Comparison of ENCODE assay signal across 1 cellular context in the genomic region with DNA sequence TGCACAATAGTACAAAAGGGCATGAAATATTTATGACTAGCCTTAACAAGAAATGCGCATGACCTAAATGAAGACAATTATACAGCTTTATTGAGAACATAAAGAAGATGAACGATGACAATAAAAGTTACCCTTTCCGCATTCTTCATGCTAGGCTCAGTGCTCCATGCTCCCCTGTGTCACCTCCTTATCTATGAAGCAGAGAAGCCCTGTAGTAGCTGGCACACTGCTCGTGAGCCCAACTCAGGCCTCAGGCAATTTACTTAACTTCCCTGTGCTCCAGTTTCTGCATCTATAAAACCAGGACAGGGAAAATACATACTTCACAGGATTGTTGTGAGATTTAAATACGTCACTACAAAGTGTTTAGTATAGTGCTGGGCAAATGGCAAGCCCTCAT.
TF ChIP-seq lines count a peak whose summit lies in the region.

No MANE protein-coding gene starts in this region.

TF ChIP-seq in IMR-90, 13 proteins besides CTCF, POLR2A, EP300 and RAD21:
- TF ChIP-seq MXI1 (IDR thresholded peaks at IDR 0.05; ENCODE audit: borderline replicate concordance, low read depth, low read length) (no peak), MAZ (IDR thresholded peaks at IDR 0.05; ENCODE audit: borderline replicate concordance, low read depth, low read length) (no peak), CEBPB (IDR thresholded peaks at IDR 0.05; ENCODE audit: low read depth, low read length) (no peak), SMC3 (IDR thresholded peaks at IDR 0.05; ENCODE audit: low read depth, low read length) (no peak), MAFK (IDR thresholded peaks at IDR 0.05; ENCODE audit: low read depth, low read length) (no peak), BHLHE40 (IDR thresholded peaks at IDR 0.05; ENCODE audit: low read depth, low read length) (no peak), CHD1 (IDR thresholded peaks at IDR 0.05; ENCODE audit: low read depth, low read length) (no peak), NFE2L2 (IDR thresholded peaks at IDR 0.05; ENCODE audit: low read depth, low read length) (no peak)
- TF ChIP-seq, protein P1, sequence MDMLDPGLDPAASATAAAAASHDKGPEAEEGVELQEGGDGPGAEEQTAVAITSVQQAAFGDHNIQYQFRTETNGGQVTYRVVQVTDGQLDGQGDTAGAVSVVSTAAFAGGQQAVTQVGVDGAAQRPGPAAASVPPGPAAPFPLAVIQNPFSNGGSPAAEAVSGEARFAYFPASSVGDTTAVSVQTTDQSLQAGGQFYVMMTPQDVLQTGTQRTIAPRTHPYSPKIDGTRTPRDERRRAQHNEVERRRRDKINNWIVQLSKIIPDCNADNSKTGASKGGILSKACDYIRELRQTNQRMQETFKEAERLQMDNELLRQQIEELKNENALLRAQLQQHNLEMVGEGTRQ (IDR thresholded peaks at IDR 0.05; ENCODE audit: low read depth, low read length) = no peak
TF ChIP-seq in IMR-90: peak in this region for 0.
